ENCODE assay signal across 10 cellular contexts in genomic region chr15:91561371-91562100, GRCh38.
DNase-seq lines count a peak whose midpoint lies in the region; TF ChIP-seq lines count a peak whose summit lies in the region.
"Had no signal": no experiment of that assay in that cellular context is flagged by ENCODE, and none has a peak within 500 bp of the region (broad histone marks: within the 10 kb centered on the region; RNA-seq: fewer than 3 reads in every experiment).

No MANE protein-coding gene starts in this region.

- in situ Hi-C loops in mammary epithelial cell (cut with MboI; ENCODE audit: low sequenced_read_pairs in 2 of 2) = no loop called here

- no peaks in the 10 kb centered on the region for H4K20me1 ChIP-seq in mammary epithelial cell (ENCODE audit: insufficient read depth, low read length)

- H3K4me2 ChIP-seq in mammary epithelial cell (ENCODE audit: insufficient read depth, low read depth, low read length) = peak overlapping the region; percentile 69

- DNase-seq in NK-92 treated with Interleukin-12 subunit alpha and Interleukin-12 subunit beta, amount 100 ng/mL, for 24 hours (lab: John Stamatoyannopoulos, UW) = peak; percentile 5
- DNase-seq in NK-92 (lab: John Stamatoyannopoulos, UW; ENCODE audit: unreplicated experiment) (no peak), mammary epithelial cell (peak; percentile 98), kidney glomerular epithelial cell (lab: John Stamatoyannopoulos, UW) (peak; percentile 68), uterus (peak; percentile 35 to 37), SHP77 (lab: John Stamatoyannopoulos, UW) (no peak), NCI-H2227 (lab: John Stamatoyannopoulos, UW; ENCODE audit: unreplicated experiment) (no peak), DMS 273 treated with DMSO at 0.1 percent for 48 hours (lab: John Stamatoyannopoulos, UW) (no peak)
- DNase-seq: AML-193, KBM-7 had no signal

- H3K27ac ChIP-seq in mammary epithelial cell (ENCODE audit: insufficient read depth, low read depth, low read length) (peak overlapping the region; percentile 97), uterus (peak overlapping the region; percentile 27 to 31)

- H3K79me2 ChIP-seq in mammary epithelial cell (ENCODE audit: insufficient read depth, low read length) = no peaks in the 10 kb centered on the region

- intact Hi-C loops in mammary epithelial cell (cut with micrococcal nuclease) (loop anchor here (1.0 to 5.0 kb wide), 3 partner anchors 105 to 392 kb away; no protein-coding TSS in a partner anchor), uterus (cut with DNase I; ENCODE audit: low total_unique reads) (no loop called here)

- H3K27me3 ChIP-seq in mammary epithelial cell (ENCODE audit: insufficient read depth, low read length) = no peaks in the 10 kb centered on the region
- H3K27me3 ChIP-seq in uterus = no peaks in the 10 kb centered on the region

- H3K9ac ChIP-seq in mammary epithelial cell (ENCODE audit: insufficient read depth, low read length) = peak overlapping the region; percentile 79

- H3K9me3 ChIP-seq in mammary epithelial cell (replicated peaks; ENCODE audit: insufficient read depth, low read length) (no peaks in the 10 kb centered on the region), uterus (no peaks in the 10 kb centered on the region)

- BruUV-seq in mammary epithelial cell (replicated peaks; lab: Mats Ljungman, UMichigan) = TSS peak; percentile 95

- H3K36me3 ChIP-seq in mammary epithelial cell (ENCODE audit: insufficient read depth, low read length) (no peaks in the 10 kb centered on the region), uterus (no peaks in the 10 kb centered on the region)

- under 1% methylated on average over 11 of the region's 11 CpGs for WGBS in mammary epithelial cell (ENCODE audit: low coverage, missing lambda C conversion rate)

- H2AFZ ChIP-seq in mammary epithelial cell (ENCODE audit: low read depth, low read length) = peak overlapping the region; percentile 75

- H3K4me1 ChIP-seq in mammary epithelial cell (ENCODE audit: insufficient read depth, low read length) (peaks cover 20% of the 10 kb centered on the region), uterus (no peaks in the 10 kb centered on the region)

- TF ChIP-seq CTCF in mammary epithelial cell (conservative IDR thresholded peaks at IDR 0.05 in 1 of 2, IDR thresholded peaks at IDR 0.05 in 1 of 2; ENCODE audit: extremely low read depth in 1 of 2, insufficient read depth in 1 of 2, low read depth in 1 of 2, low read length in 2 of 2) (no peak), uterus (IDR thresholded peaks at IDR 0.05) (no peak)

- CTCF ChIA-PET in mammary epithelial cell (lab: Charles Lee; ENCODE audit: low non-redundant PET) = no interaction called here

- dilution Hi-C loops in mammary epithelial cell (cut with HindIII; ENCODE audit: low sequenced_read_pairs) = no loop called here

- H3K4me3 ChIP-seq in mammary epithelial cell (replicated peaks in 1 of 3; ENCODE audit: insufficient read depth in 1 of 3, low read depth in 2 of 3, low read length in 3 of 3) = peak overlapping the region; percentile 14 to 26 (median 17)
- no peak overlapping the region for H3K4me3 ChIP-seq in uterus

- no peak for TF ChIP-seq POLR2A in uterus (IDR thresholded peaks at IDR 0.05)

Comparison
In these comparisons a context has a peak if more than half of its experiments do, and no peak if none do; other contexts are left out.
1. DNase-seq: peak in NK-92 treated with Interleukin-12 subunit alpha and Interleukin-12 subunit beta, amount 100 ng/mL, for 24 hours (single experiment), mammary epithelial cell (single experiment), kidney glomerular epithelial cell (single experiment) and uterus (2 of 2); none in NK-92 (single experiment), SHP77 (0 of 2), NCI-H2227 (single experiment) and DMS 273 treated with DMSO at 0.1 percent for 48 hours (single experiment).
2. H3K4me3 ChIP-seq: peak in mammary epithelial cell (3 of 3); none in uterus (0 of 2).